In the genomic region with DNA sequence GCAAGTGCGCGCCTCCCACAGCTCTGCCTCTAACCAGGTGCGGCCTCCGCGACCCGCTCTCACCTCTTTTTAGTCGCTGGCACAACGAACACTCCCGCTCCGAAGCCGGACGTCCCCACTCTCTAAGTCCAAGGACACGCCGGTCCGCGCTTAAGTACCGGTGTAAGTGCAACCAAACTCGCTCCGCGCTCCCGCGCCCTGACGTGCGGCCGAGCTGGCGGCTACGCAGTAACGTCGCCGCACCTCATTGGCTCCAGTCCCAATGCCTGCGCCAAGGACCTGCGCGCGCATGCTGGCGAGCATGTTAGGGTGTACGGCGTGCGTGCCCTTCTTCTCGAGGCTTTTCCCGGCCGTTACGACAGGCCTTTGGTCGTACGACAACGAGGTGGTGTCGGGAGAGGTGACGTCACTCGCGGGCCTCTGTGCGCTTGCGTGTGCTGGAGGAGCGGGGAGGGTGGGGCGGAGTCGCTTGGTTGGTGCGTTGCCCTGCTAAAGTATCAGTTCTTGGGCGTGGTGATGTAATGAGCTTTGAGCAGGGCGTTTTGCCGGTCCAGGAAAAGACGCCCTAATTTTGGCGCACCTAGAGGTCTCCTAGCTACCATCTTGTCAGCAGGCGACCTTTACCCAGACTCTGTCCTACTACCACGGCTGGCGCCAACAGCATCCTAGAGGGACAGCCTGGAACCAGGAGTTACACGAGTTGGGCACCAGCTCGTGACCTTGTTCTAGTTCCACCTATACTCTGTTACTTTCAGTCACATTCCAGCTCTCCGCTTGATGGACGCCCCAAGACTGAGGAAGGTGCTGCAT, we compare ENCODE assay signal across 8 cellular contexts. TPM values are rescaled to one million over a fixed set of nuclear protein-coding genes. Genes with fewer than 3 reads are reported as not detected.
DNase-seq lines count a peak whose midpoint lies in the region; ATAC-seq and TF ChIP-seq lines count a peak whose summit lies in the region.

A gene (minus strand): TSS at position 124 of the 810 bp plus-strand sequence. CDS start 1,141 bp downstream, outside the sequence.

- DNase-seq in CD14-positive monocyte (ENCODE audit: low spot score) (peak; percentile 99), NCI-H82 (lab: John Stamatoyannopoulos, UW) (peak; percentile 100), dermis blood vessel endothelial cell (peak; percentile 100), left lung (peak; percentile 100)
- DNase-seq in activated CD4-positive, alpha-beta T cell treated with anti-CD3 and anti-CD28 coated beads, Interleukin-2, amount 50 U/mL, for 48 hours, result peak; percentile 99
- DNase-seq in stimulated activated CD4-positive, alpha-beta T cell treated with anti-CD3 and anti-CD28 coated beads, Interleukin-2, amount 100 ng/mL, for 48 hours, result peak; percentile 98 to 99

- TF ChIP-seq CTCF in CD14-positive monocyte (IDR thresholded peaks at IDR 0.05) (no peak), left lung (IDR thresholded peaks at IDR 0.05) (no peak)

- H3K36me3 ChIP-seq in left lung, result peaks cover 0 to 30% of the 10 kb centered on the region in 2 donors

- peaks cover 0 to 21% of the 10 kb centered on the region in 2 donors for H3K4me1 ChIP-seq in left lung

- peak within 1 kb of the TSS; percentile 83 to 89 for H3K27ac ChIP-seq in left lung

- peaks cover 27 to 30% of the 10 kb centered on the region in 2 donors for H3K36me3 Mint-ChIP-seq in CD14-positive monocyte

- H3K27ac Mint-ChIP-seq in CD14-positive monocyte, result peak within 1 kb of the TSS; percentile 95 to 99 (median 98)

- peak within 1 kb of the TSS; percentile 99 to 100 for H3K4me3 Mint-ChIP-seq in CD14-positive monocyte

- peaks cover 0 to 6% (median 1%) of the 10 kb centered on the region in 3 donors for H3K27me3 Mint-ChIP-seq in CD14-positive monocyte (ENCODE audit: low read depth in 3 of 3)

- intact Hi-C loops in CD14-positive monocyte (cut with micrococcal nuclease) (loop anchor here in 1 of 2 donors (2.0 kb wide), 1 partner anchor 55 kb away; a partner anchor contains a TSS), left lung (cut with DNase I) (no loop called here)

- ATAC-seq in GM19397 (IDR thresholded peaks at IDR 0.05; ENCODE audit: unreplicated experiment) (peak; percentile 94), HG03571 (IDR thresholded peaks at IDR 0.05; ENCODE audit: unreplicated experiment) (peak; percentile 93), left lung (peak; percentile 97)

- no peaks in the 10 kb centered on the region for H3K9me3 ChIP-seq in left lung

- H3K4me3 ChIP-seq in left lung, result peak within 1 kb of the TSS; percentile 80 to 96

- H3K27me3 ChIP-seq in left lung, result no peaks in the 10 kb centered on the region

- peaks cover 0 to 2% (median 0%) of the 10 kb centered on the region in 7 donors for H3K9me3 Mint-ChIP-seq in CD14-positive monocyte

- peaks cover 19% of the 10 kb centered on the region for H3K4me1 Mint-ChIP-seq in CD14-positive monocyte

RNA-seq across cellular contexts. Expression of the gene that starts here (rescaled TPM):
- 10 to 100 TPM; 80.8 to 99.3 TPM for polyA plus RNA-seq in CD14-positive monocyte
- 25.5 and 71.3 TPM in 2 replicates for total RNA-seq in dermis blood vessel endothelial cell
- total RNA-seq in left lung, result 100 to 1,000 TPM in 1 of 2 donors, 10 to 100 TPM in 1; 79.5 to 106 TPM

Comparison
In these comparisons a context has a peak if more than half of its experiments do, and no peak if none do; other contexts are left out.
1. Peak in every context shown above with its lines: DNase-seq, ATAC-seq, H3K4me3 ChIP-seq and H3K27ac ChIP-seq.